In the genomic region with DNA sequence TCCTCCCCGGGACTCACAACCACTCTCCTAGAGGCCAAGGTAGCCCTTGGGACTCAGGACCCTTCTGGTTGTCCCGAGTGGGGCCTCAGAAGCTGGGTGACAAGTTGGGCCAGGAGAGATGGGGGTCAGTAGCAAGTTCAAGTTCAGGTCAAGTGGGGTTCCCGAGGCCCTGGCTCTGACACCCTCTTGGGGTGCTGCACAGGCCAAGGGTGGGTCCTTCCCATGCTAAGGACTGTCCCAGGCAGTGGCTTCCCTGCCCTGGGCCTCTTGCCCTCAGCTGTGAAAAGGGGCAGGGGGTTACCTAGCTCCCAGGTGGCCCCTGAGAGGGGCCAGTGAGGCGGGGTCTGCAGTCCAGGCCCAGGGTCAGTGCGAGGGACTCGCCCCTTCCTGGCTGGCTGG, we compare ENCODE assay signal across 22 cellular contexts. TPM values are rescaled to one million over a fixed set of nuclear protein-coding genes. Genes with fewer than 3 reads are reported as not detected.
DNase-seq lines count a peak whose midpoint lies in the region; ATAC-seq lines count a peak whose summit lies in the region.
"Had no signal": no experiment of that assay in that cellular context is flagged by ENCODE, and none has a peak within 500 bp of the region (broad histone marks: within the 10 kb centered on the region; RNA-seq: fewer than 3 reads in every experiment).

No MANE protein-coding gene starts in this region.

- H3K9me3 Mint-ChIP-seq in activated naive CD4-positive, alpha-beta T cell treated with anti-CD3 and anti-CD28 coated beads, Interleukin-2, amount 50 U/mL, for 72 hours: no peaks in the 10 kb centered on the region
- no peaks in the 10 kb centered on the region for H3K9me3 Mint-ChIP-seq in activated T-helper 2 cell treated with anti-CD3 and anti-CD28 coated beads, Interferon-gamma antibody, Interleukin-2, Interleukin-4, amounts not matched to agents 10 μg/mL and 5 μg/mL and 100 μg/mL, durations not matched to agents 14 hours and 24 hours and 36 hours
- no peaks in the 10 kb centered on the region for H3K9me3 Mint-ChIP-seq in naive thymus-derived CD8-positive, alpha-beta T cell
- H3K9me3 Mint-ChIP-seq: CD8-positive, alpha-beta T cell; neural progenitor cell had no signal

- DNase-seq in activated naive CD4-positive, alpha-beta T cell treated with anti-CD3 and anti-CD28 coated beads, Interleukin-2, amount 50 U/mL, for 72 hours (ENCODE audit: low spot score in 2 of 2): no peak
- DNase-seq in activated naive CD4-positive, alpha-beta T cell (lab: John Stamatoyannopoulos, UW): no peak
- DNase-seq in activated T-helper 2 cell treated with anti-CD3 and anti-CD28 coated beads, Interferon-gamma antibody, Interleukin-2, Interleukin-4, amounts not matched to agents 10 μg/mL and 5 μg/mL and 100 μg/mL, durations not matched to agents 14 hours and 24 hours and 36 hours (ENCODE audit: low spot score): no peak
- no peak for DNase-seq in naive thymus-derived CD8-positive, alpha-beta T cell
- no peak for DNase-seq in ecto neural progenitor cell (ENCODE audit: low spot score)
- DNase-seq in Right ventricle myocardium inferior (ENCODE audit: missing footprints): no peak
- DNase-seq: activated CD4-positive, alpha-beta T cell treated with anti-CD3 and anti-CD28 coated beads, Interleukin-2, amount 50 U/mL, for 1 hour; activated T-cell treated with anti-CD3 and anti-CD28 coated beads, Interleukin-2, amount 50 U/mL, for 1 hour; adrenal gland; CD8-positive, alpha-beta T cell; dorsolateral prefrontal cortex; erythroblast; KG1; mesendoderm; NCI-H187; NCI-H226; NCI-H82; Peyer's patch; psoas muscle had no signal

- H3K4me1 Mint-ChIP-seq in activated T-helper 2 cell treated with anti-CD3 and anti-CD28 coated beads, Interferon-gamma antibody, Interleukin-2, Interleukin-4, amounts not matched to agents 10 μg/mL and 5 μg/mL and 100 μg/mL, durations not matched to agents 14 hours and 24 hours and 36 hours (ENCODE audit: low read depth): peaks cover 9% of the 10 kb centered on the region
- peaks cover 7 to 15% (median 11%) of the 10 kb centered on the region in 4 donors for H3K4me1 Mint-ChIP-seq in naive thymus-derived CD8-positive, alpha-beta T cell
- H3K4me1 Mint-ChIP-seq: neural progenitor cell had no signal

- H3K4me3 Mint-ChIP-seq in activated T-helper 2 cell treated with anti-CD3 and anti-CD28 coated beads, Interferon-gamma antibody, Interleukin-2, Interleukin-4, amounts not matched to agents 10 μg/mL and 5 μg/mL and 100 μg/mL, durations not matched to agents 14 hours and 24 hours and 36 hours (ENCODE audit: low read depth): no peak overlapping the region
- peak overlapping the region in 2 of 10 donors; percentile 36 to 56 for H3K4me3 Mint-ChIP-seq in naive thymus-derived CD8-positive, alpha-beta T cell
- H3K4me3 Mint-ChIP-seq: CD8-positive, alpha-beta T cell had no signal

- H3K36me3 Mint-ChIP-seq in activated naive CD4-positive, alpha-beta T cell treated with anti-CD3 and anti-CD28 coated beads, Interleukin-2, amount 50 U/mL, for 72 hours: no peaks in the 10 kb centered on the region
- no peaks in the 10 kb centered on the region for H3K36me3 Mint-ChIP-seq in activated T-helper 2 cell treated with anti-CD3 and anti-CD28 coated beads, Interferon-gamma antibody, Interleukin-2, Interleukin-4, amounts not matched to agents 10 μg/mL and 5 μg/mL and 100 μg/mL, durations not matched to agents 14 hours and 24 hours and 36 hours (ENCODE audit: low read depth)
- no peaks in the 10 kb centered on the region for H3K36me3 Mint-ChIP-seq in naive thymus-derived CD8-positive, alpha-beta T cell
- H3K36me3 Mint-ChIP-seq: CD8-positive, alpha-beta T cell; neural progenitor cell had no signal

- intact Hi-C loops in activated T-helper 2 cell treated with anti-CD3 and anti-CD28 coated beads, Interferon-gamma antibody, Interleukin-2, Interleukin-4, amounts not matched to agents 10 μg/mL and 5 μg/mL and 100 μg/mL, durations not matched to agents 14 hours and 24 hours and 36 hours (cut with micrococcal nuclease): no loop called here
- intact Hi-C loops in Right ventricle myocardium inferior (cut with DNase I): no loop called here

- peak overlapping the region; percentile 64 to 84 for H3K27ac Mint-ChIP-seq in activated naive CD4-positive, alpha-beta T cell treated with anti-CD3 and anti-CD28 coated beads, Interleukin-2, amount 50 U/mL, for 72 hours
- H3K27ac Mint-ChIP-seq in activated T-helper 2 cell treated with anti-CD3 and anti-CD28 coated beads, Interferon-gamma antibody, Interleukin-2, Interleukin-4, amounts not matched to agents 10 μg/mL and 5 μg/mL and 100 μg/mL, durations not matched to agents 14 hours and 24 hours and 36 hours: peak overlapping the region; percentile 26
- H3K27ac Mint-ChIP-seq in naive thymus-derived CD8-positive, alpha-beta T cell: peak overlapping the region in 6 of 10 donors; percentile 8 to 64 (median 60)
- H3K27ac Mint-ChIP-seq: CD8-positive, alpha-beta T cell had no signal

- peak; percentile 11 to 43 for ATAC-seq in activated naive CD4-positive, alpha-beta T cell treated with anti-CD3 and anti-CD28 coated beads, Interleukin-2, amount 50 U/mL, for 72 hours
- peak in 1 of 2 donors; percentile 6 for ATAC-seq in naive thymus-derived CD8-positive, alpha-beta T cell
- ATAC-seq in HG03520 (IDR thresholded peaks at IDR 0.05; ENCODE audit: unreplicated experiment): no peak
- no peak for ATAC-seq in HG02840 (IDR thresholded peaks at IDR 0.05; ENCODE audit: low FRiP score, unreplicated experiment)
- ATAC-seq in Right ventricle myocardium inferior: no peak
- ATAC-seq: CD8-positive, alpha-beta T cell; psoas muscle had no signal

- no peaks in the 10 kb centered on the region for H3K27me3 Mint-ChIP-seq in activated T-helper 2 cell treated with anti-CD3 and anti-CD28 coated beads, Interferon-gamma antibody, Interleukin-2, Interleukin-4, amounts not matched to agents 10 μg/mL and 5 μg/mL and 100 μg/mL, durations not matched to agents 14 hours and 24 hours and 36 hours (ENCODE audit: low read depth)
- no peaks in the 10 kb centered on the region for H3K27me3 Mint-ChIP-seq in naive thymus-derived CD8-positive, alpha-beta T cell

- POLR2A ChIA-PET in naive thymus-derived CD8-positive, alpha-beta T cell (lab: Charles Lee): no interaction called here

RNA-seq across cellular contexts. Expression of a gene that starts 8.6 kb away (rescaled TPM):
- over 10,000 TPM in 1 of 2 donors, 1,000 to 10,000 TPM in 1; 9,203 to 11,527 TPM for total RNA-seq in activated naive CD4-positive, alpha-beta T cell treated with anti-CD3 and anti-CD28 coated beads, Interleukin-2, amount 50 U/mL, for 72 hours
- 8,716 and 8,813 TPM in 2 replicates for total RNA-seq in activated T-helper 2 cell treated with anti-CD3 and anti-CD28 coated beads, Interferon-gamma antibody, Interleukin-2, Interleukin-4, amounts not matched to agents 10 μg/mL and 5 μg/mL and 100 μg/mL, durations not matched to agents 14 hours and 24 hours and 36 hours
- 1,000 to 10,000 TPM; 2,640 to 2,674 TPM for total RNA-seq in naive thymus-derived CD8-positive, alpha-beta T cell
- polyA plus RNA-seq in naive thymus-derived CD8-positive, alpha-beta T cell: over 10,000 TPM; 13,269 to 13,922 (median 13,518) TPM
- total RNA-seq in Right ventricle myocardium inferior: 934 TPM

RNA-seq across cellular contexts. Expression of a gene that starts 25.4 kb away (rescaled TPM):
- 10 to 100 TPM in 1 of 2 donors, 1 to 10 TPM in 1; 9.4 to 11.6 TPM for total RNA-seq in activated naive CD4-positive, alpha-beta T cell treated with anti-CD3 and anti-CD28 coated beads, Interleukin-2, amount 50 U/mL, for 72 hours
- total RNA-seq in activated T-helper 2 cell treated with anti-CD3 and anti-CD28 coated beads, Interferon-gamma antibody, Interleukin-2, Interleukin-4, amounts not matched to agents 10 μg/mL and 5 μg/mL and 100 μg/mL, durations not matched to agents 14 hours and 24 hours and 36 hours: 14.0 and 14.4 TPM in 2 replicates
- 1 to 10 TPM; 8.1 to 9.1 TPM for total RNA-seq in naive thymus-derived CD8-positive, alpha-beta T cell
- 1 to 10 TPM in 1 of 3 donors, under 1 TPM in 2; 0.47 to 1.1 (median 0.87) TPM for polyA plus RNA-seq in naive thymus-derived CD8-positive, alpha-beta T cell
- 6.5 TPM for total RNA-seq in Right ventricle myocardium inferior

RNA-seq across cellular contexts. Expression of a gene that starts 53.6 kb away (rescaled TPM):
- 10 to 100 TPM in 1 of 2 donors, 1 to 10 TPM in 1; 3.6 to 91.9 TPM for total RNA-seq in activated naive CD4-positive, alpha-beta T cell treated with anti-CD3 and anti-CD28 coated beads, Interleukin-2, amount 50 U/mL, for 72 hours
- 30.3 and 30.7 TPM in 2 replicates for total RNA-seq in activated T-helper 2 cell treated with anti-CD3 and anti-CD28 coated beads, Interferon-gamma antibody, Interleukin-2, Interleukin-4, amounts not matched to agents 10 μg/mL and 5 μg/mL and 100 μg/mL, durations not matched to agents 14 hours and 24 hours and 36 hours
- 1 to 10 TPM; 1.3 to 1.7 TPM for total RNA-seq in naive thymus-derived CD8-positive, alpha-beta T cell
- polyA plus RNA-seq in naive thymus-derived CD8-positive, alpha-beta T cell: under 1 TPM in 1 of 3 donors, not detected in 2; 0.08 TPM
- 12.9 TPM for total RNA-seq in Right ventricle myocardium inferior

Comparison
In these comparisons a context has a peak if more than half of its experiments do, and no peak if none do; other contexts are left out.
1. ATAC-seq: peak in activated naive CD4-positive, alpha-beta T cell treated with anti-CD3 and anti-CD28 coated beads, Interleukin-2, amount 50 U/mL, for 72 hours (2 of 2); none in HG03520 (single experiment), HG02840 (single experiment) and Right ventricle myocardium inferior (single experiment).
2. Peak in every context shown above with its lines, with median percentiles within 50 percentile points of each other: H3K27ac Mint-ChIP-seq.